ENCODE assay signal across 1 cellular context in genomic region chr5:134227259-134227658, GRCh38.
TF ChIP-seq lines count a peak whose summit lies in the region.

No MANE protein-coding gene starts in this region.

TF ChIP-seq in H1, 55 proteins besides CTCF, POLR2A, EP300 and RAD21 (continued from another document):
- 0 out of 2 replicates have a peak, but pooled peaks have one; percentile 10 for TF ChIP-seq YY1 (IDR thresholded peaks at IDR 0.05; ENCODE audit: low read depth, low read length)
- no peak for TF ChIP-seq ZNF274 (IDR thresholded peaks at IDR 0.05; ENCODE audit: borderline replicate concordance, extremely low read depth, low read length)
- TF ChIP-seq TAF1 (IDR thresholded peaks at IDR 0.05; ENCODE audit: low read depth, low read length), result peak; percentile 66
- no peak for TF ChIP-seq GTF2F1 (IDR thresholded peaks at IDR 0.05; ENCODE audit: borderline replicate concordance, low read depth, low read length)
- TF ChIP-seq, protein P1, sequence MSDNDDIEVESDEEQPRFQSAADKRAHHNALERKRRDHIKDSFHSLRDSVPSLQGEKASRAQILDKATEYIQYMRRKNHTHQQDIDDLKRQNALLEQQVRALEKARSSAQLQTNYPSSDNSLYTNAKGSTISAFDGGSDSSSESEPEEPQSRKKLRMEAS (IDR thresholded peaks at IDR 0.05), result peak; percentile 58
- peak; percentile 43; the same call in 1 of the 2 replicates for TF ChIP-seq E2F6 (IDR thresholded peaks at IDR 0.05)
- no peak for TF ChIP-seq POU5F1 (IDR thresholded peaks at IDR 0.05; ENCODE audit: low read depth, low read length)
- TF ChIP-seq CTBP2 (IDR thresholded peaks at IDR 0.05; ENCODE audit: borderline replicate concordance, insufficient read depth, insufficient read length, low read length), result no peak
- no peak for TF ChIP-seq JUND (IDR thresholded peaks at IDR 0.05; ENCODE audit: low read length)
- TF ChIP-seq GABPA (IDR thresholded peaks at IDR 0.05; ENCODE audit: borderline replicate concordance, insufficient read depth, low read length), result peak; percentile 32; the same call in 1 of the 2 replicates
